Comparison of ENCODE assay signal across 1 cellular context in the genomic region with DNA sequence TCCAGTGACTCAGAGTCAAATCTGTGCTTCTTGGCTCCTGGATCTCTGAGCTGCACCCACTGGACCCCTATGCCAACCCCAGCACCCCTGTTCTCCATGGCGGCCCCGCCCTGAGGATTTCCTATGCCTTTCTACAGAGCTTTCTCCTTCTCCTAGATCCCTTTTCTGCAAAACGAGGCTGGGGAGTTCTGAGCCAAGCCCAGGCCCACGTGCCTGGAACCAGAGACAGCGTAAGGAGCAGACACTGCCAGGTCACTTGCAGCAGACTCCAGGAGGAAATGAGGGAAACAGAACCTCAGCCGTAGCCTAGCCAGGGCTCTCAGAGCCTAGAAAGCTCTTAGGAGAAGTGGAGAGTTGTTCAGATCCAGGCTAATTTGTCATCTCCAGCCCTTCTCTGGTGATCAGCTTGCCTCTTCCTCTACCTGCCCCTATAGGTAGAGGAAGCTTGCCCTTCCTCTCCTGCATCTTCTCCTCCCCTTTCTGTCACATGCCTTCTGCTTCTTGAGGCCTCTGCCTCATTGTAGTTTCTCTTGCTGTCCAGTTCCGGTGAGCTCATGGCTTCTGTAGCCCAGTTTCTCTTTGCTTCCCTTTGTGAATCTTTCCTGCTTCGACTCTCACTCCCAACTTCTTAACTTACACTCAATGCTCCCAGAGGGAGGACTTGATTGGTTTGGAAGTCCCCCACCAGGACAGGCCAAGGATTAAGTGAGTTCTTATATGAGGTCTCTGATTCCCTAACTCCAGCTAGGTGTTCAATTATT.
TF ChIP-seq lines count a peak whose summit lies in the region.

No MANE protein-coding gene starts in this region.

TF ChIP-seq in HepG2, 621 proteins besides CTCF, POLR2A, EP300 and RAD21:
- TF ChIP-seq SOX6 (IDR thresholded peaks at IDR 0.05) = no peak
- no peak for TF ChIP-seq SOX6 (CRISPR knock-in tag; IDR thresholded peaks at IDR 0.05)
- no peak for TF ChIP-seq ZNF546 (CRISPR knock-in tag; conservative IDR thresholded peaks at IDR 0.05)
- TF ChIP-seq, protein P1, sequence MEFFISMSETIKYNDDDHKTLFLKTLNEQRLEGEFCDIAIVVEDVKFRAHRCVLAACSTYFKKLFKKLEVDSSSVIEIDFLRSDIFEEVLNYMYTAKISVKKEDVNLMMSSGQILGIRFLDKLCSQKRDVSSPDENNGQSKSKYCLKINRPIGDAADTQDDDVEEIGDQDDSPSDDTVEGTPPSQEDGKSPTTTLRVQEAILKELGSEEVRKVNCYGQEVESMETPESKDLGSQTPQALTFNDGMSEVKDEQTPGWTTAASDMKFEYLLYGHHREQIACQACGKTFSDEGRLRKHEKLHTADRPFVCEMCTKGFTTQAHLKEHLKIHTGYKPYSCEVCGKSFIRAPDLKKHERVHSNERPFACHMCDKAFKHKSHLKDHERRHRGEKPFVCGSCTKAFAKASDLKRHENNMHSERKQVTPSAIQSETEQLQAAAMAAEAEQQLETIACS (CRISPR knock-in tag; IDR thresholded peaks at IDR 0.05) = no peak
